ENCODE assay signal across 8 cellular contexts in genomic region chr17:7435676-7436555, GRCh38. TPM values are rescaled to one million over a fixed set of nuclear protein-coding genes. Genes with fewer than 3 reads are reported as not detected.
A peak's percentile ranks its signal among the peaks of the same experiment; 100 is the strongest.
DNase-seq lines count a peak whose midpoint lies in the region; ATAC-seq and TF ChIP-seq lines count a peak whose summit lies in the region.

No MANE protein-coding gene starts in this region.

- ATAC-seq in GM21447 (IDR thresholded peaks at IDR 0.05; ENCODE audit: unreplicated experiment) (peak; percentile 24), mucosa of descending colon (peak; percentile 46)

- no peaks in the 10 kb centered on the region for H3K9me3 ChIP-seq in CD4-positive, alpha-beta memory T cell (ENCODE audit: control insufficient read depth in 1 of 2, low read length in 2 of 2)
- H3K9me3 ChIP-seq in mucosa of descending colon (no peaks in the 10 kb centered on the region), stomach smooth muscle (ENCODE audit: control insufficient read depth in 2 of 2, low read length in 2 of 2) (no peaks in the 10 kb centered on the region)

- H3K4me3 Mint-ChIP-seq in CD4-positive, alpha-beta memory T cell: peak overlapping the region; percentile 89 to 96 (median 94)

- peaks cover 22% of the 10 kb centered on the region for H3K27me3 ChIP-seq in CD4-positive, alpha-beta memory T cell (ENCODE audit: insufficient read depth, low read length)
- H3K27me3 ChIP-seq in stomach smooth muscle (ENCODE audit: control insufficient read depth in 1 of 2, insufficient read depth in 2 of 2, low read length in 2 of 2): peaks cover 57 to 63% of the 10 kb centered on the region in 2 donors

- peak in 2 of 5 donors; percentile 66 to 73 for DNase-seq in CD4-positive, alpha-beta memory T cell
- DNase-seq in M059J (ENCODE audit: low read depth) (peak; percentile 55), ecto neural progenitor cell (ENCODE audit: low spot score) (peak; percentile 81), mucosa of descending colon (peak; percentile 71 to 83 (median 78)), AG08395 (ENCODE audit: low spot score) (no peak)
- DNase-seq in activated CD4-positive, alpha-beta T cell treated with anti-CD3 and anti-CD28 coated beads for 1 hour: peak; percentile 42

- H3K9ac ChIP-seq in stomach smooth muscle (ENCODE audit: low read length in 2 of 2): no peak overlapping the region

- CTCF ChIA-PET in CD4-positive, alpha-beta memory T cell (lab: Charles Lee; ENCODE audit: partially characterized antibody): interaction anchor here (0.7 to 5.4 kb wide), 42 partner anchors 8 to 253 kb away, joined by 3 to 88 read pairs (median 8); partner anchors contain the start of genes ACAP1, KCTD11, MPDU1 and NEURL4

- peaks cover 25 to 54% (median 36%) of the 10 kb centered on the region in 4 donors for H3K4me1 Mint-ChIP-seq in CD4-positive, alpha-beta memory T cell

- no peaks in the 10 kb centered on the region for H3K9me3 Mint-ChIP-seq in CD4-positive, alpha-beta memory T cell

- H3K4me1 ChIP-seq in CD4-positive, alpha-beta memory T cell (ENCODE audit: insufficient read depth, low read length): peaks cover 44% of the 10 kb centered on the region
- H3K4me1 ChIP-seq in mucosa of descending colon (ENCODE audit: low read depth): peaks cover 26% of the 10 kb centered on the region
- H3K4me1 ChIP-seq in stomach smooth muscle (ENCODE audit: control insufficient read depth, insufficient read depth, low read length): peaks cover 46% of the 10 kb centered on the region

- H3K27ac ChIP-seq in CD4-positive, alpha-beta memory T cell (ENCODE audit: low read depth, low read length): peak overlapping the region; percentile 86
- H3K27ac ChIP-seq in stomach smooth muscle (ENCODE audit: low read length): no peak overlapping the region

- peaks cover 13 to 14% of the 10 kb centered on the region in 2 donors for H3K27me3 Mint-ChIP-seq in CD4-positive, alpha-beta memory T cell

- peaks cover 5 to 9% of the 10 kb centered on the region in 2 donors for H3K36me3 Mint-ChIP-seq in CD4-positive, alpha-beta memory T cell

- H3K4me3 ChIP-seq in CD4-positive, alpha-beta memory T cell (ENCODE audit: low read length in 2 of 2): peak overlapping the region; percentile 89
- H3K4me3 ChIP-seq in mucosa of descending colon (peak overlapping the region; percentile 32), stomach smooth muscle (ENCODE audit: low read length in 2 of 2) (peak overlapping the region; percentile 17 to 65)

- H3K27ac Mint-ChIP-seq in CD4-positive, alpha-beta memory T cell: peak overlapping the region; percentile 94 to 99 (median 97)

- intact Hi-C loops in CD4-positive, alpha-beta memory T cell (cut with micrococcal nuclease): loop anchor here (1.0 to 2.0 kb wide), 11 partner anchors 19 to 389 kb away; partner anchors contain the start of genes PHF23, PLSCR3, POLR2A and TMEM256
- intact Hi-C loops in mucosa of descending colon (cut with DNase I, micrococcal nuclease): loop anchor here in 1 of 2 donors (2.0 kb wide), 1 partner anchor 125 kb away; the partner anchor contains the start of gene SENP3

- no peaks in the 10 kb centered on the region for H3K36me3 ChIP-seq in CD4-positive, alpha-beta memory T cell (ENCODE audit: insufficient read depth, low read length)
- no peaks in the 10 kb centered on the region for H3K36me3 ChIP-seq in mucosa of descending colon (ENCODE audit: low read depth)
- H3K36me3 ChIP-seq in stomach smooth muscle (ENCODE audit: control insufficient read depth in 2 of 2, insufficient read depth in 2 of 2, low read length in 2 of 2): no peaks in the 10 kb centered on the region

- no peak for TF ChIP-seq CTCF in mucosa of descending colon (IDR thresholded peaks at IDR 0.05)

- POLR2A ChIA-PET in CD4-positive, alpha-beta memory T cell (lab: Charles Lee; ENCODE audit: partially characterized antibody): interaction anchor here (0.5 to 9.3 kb wide), 41 partner anchors 10 to 421 kb away, joined by 3 to 176 read pairs (median 5); partner anchors contain the start of genes ACAP1, CD68, CHRNB1 and GPS2

RNA-seq across cellular contexts. Expression of gene TMEM102, which starts 0.7 kb away (rescaled TPM):
- 10 to 100 TPM; 20.8 to 21.8 TPM for total RNA-seq in CD4-positive, alpha-beta memory T cell
- 10 to 100 TPM; 14.6 to 29.2 TPM for polyA plus RNA-seq in CD4-positive, alpha-beta memory T cell
- 5.3 and 10.0 TPM in 2 replicates for total RNA-seq in M059J (2014; rRNA removed; shearing (Covaris generic))
- total RNA-seq in mucosa of descending colon: 10 to 100 TPM in 2 of 3 donors, 1 to 10 TPM in 1; 8.8 to 22.5 (median 16.4) TPM

RNA-seq across cellular contexts. Expression of gene FGF11, which starts 3.4 kb away (rescaled TPM):
- total RNA-seq in CD4-positive, alpha-beta memory T cell: 1 to 10 TPM; 2.7 to 3.3 TPM
- polyA plus RNA-seq in CD4-positive, alpha-beta memory T cell: under 1 TPM in 1 of 2 donors, not detected in 1; 0.14 TPM
- total RNA-seq in M059J (2014; rRNA removed; shearing (Covaris generic)): 3.7 and 5.0 TPM in 2 replicates
- total RNA-seq in mucosa of descending colon: 1 to 10 TPM; 1.4 to 3.0 (median 2.2) TPM

RNA-seq across cellular contexts. Expression of gene SPEM3, which starts 7.3 kb away (rescaled TPM):
- total RNA-seq in CD4-positive, alpha-beta memory T cell: not detected
- not detected for polyA plus RNA-seq in CD4-positive, alpha-beta memory T cell
- total RNA-seq in M059J (2014; rRNA removed; shearing (Covaris generic)): not detected in 2 replicates
- total RNA-seq in mucosa of descending colon: not detected

RNA-seq across cellular contexts. Expression of gene CHRNB1, which starts 8.9 kb away (rescaled TPM):
- total RNA-seq in CD4-positive, alpha-beta memory T cell: 1 to 10 TPM; 9.1 to 9.5 TPM
- polyA plus RNA-seq in CD4-positive, alpha-beta memory T cell: 10 to 100 TPM; 24.1 to 29.2 TPM
- 10.7 and 16.6 TPM in 2 replicates for total RNA-seq in M059J (2014; rRNA removed; shearing (Covaris generic))
- 1 to 10 TPM; 6.0 to 8.3 (median 7.7) TPM for total RNA-seq in mucosa of descending colon

RNA-seq across cellular contexts. Expression of gene SPEM2, which starts 10.5 kb away (rescaled TPM):
- total RNA-seq in CD4-positive, alpha-beta memory T cell: not detected
- not detected for polyA plus RNA-seq in CD4-positive, alpha-beta memory T cell
- not detected in 2 replicates for total RNA-seq in M059J (2014; rRNA removed; shearing (Covaris generic))
- total RNA-seq in mucosa of descending colon: not detected

Comparison
In these comparisons a context has a peak if more than half of its experiments do, and no peak if none do; other contexts are left out.
1. H3K4me3 ChIP-seq: peak in every context shown above with its lines; median percentile 89 in CD4-positive, alpha-beta memory T cell; 41 in stomach smooth muscle; 32 in mucosa of descending colon.